In the genomic region with DNA sequence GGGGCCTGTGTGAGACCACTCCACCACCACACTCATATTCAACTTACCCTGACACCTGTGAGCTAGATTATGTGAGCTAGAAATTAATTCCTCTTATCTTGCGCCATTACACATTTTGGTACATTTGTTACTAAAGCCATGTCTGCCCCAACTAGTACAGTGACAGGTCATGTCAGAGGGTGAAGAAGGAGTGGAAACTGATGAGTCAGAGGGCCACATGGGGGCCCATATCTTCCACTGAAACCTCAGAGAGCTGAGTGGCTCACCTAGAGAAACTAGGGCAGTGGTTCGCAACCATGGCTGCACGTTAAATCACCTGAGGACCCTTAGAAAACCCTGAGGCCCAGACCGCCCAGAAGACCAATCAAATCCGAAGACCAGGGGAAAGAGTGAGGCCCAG, we compare ENCODE assay signal across 1 cellular context.
TF ChIP-seq lines count a peak whose summit lies in the region.

No MANE protein-coding gene starts in this region.

TF ChIP-seq in GM23338, 12 proteins besides CTCF, POLR2A, EP300 and RAD21 (continued from another document):
- TF ChIP-seq ZNF462 (CRISPR knock-in tag; IDR thresholded peaks at IDR 0.05), result no peak
- TF ChIP-seq REST (IDR thresholded peaks at IDR 0.05; ENCODE audit: unreplicated experiment), result no peak
TF ChIP-seq in GM23338: peak in this region for 0.
